Comparison of ENCODE assay signal across 19 cellular contexts in genomic region chr2:216181953-216182352, GRCh38.
DNase-seq lines count a peak whose midpoint lies in the region; ATAC-seq and TF ChIP-seq lines count a peak whose summit lies in the region.
"Had no signal": no experiment of that assay in that cellular context is flagged by ENCODE, and none has a peak within 500 bp of the region (broad histone marks: within the 10 kb centered on the region; RNA-seq: fewer than 3 reads in every experiment).

No MANE protein-coding gene starts in this region.

- H3K4me1 Mint-ChIP-seq in CD14-positive monocyte (peaks cover 32% of the 10 kb centered on the region), T-helper 17 cell (peaks cover 59% of the 10 kb centered on the region), mesothelial cell of epicardium (peaks cover 14% of the 10 kb centered on the region)
- peaks cover 82% of the 10 kb centered on the region for H3K4me1 Mint-ChIP-seq in CD8-positive, alpha-beta T cell (ENCODE audit: low read depth)

- no peak overlapping the region for H3K27ac ChIP-seq in CD8-positive, alpha-beta T cell (ENCODE audit: low read depth, low read length)
- H3K27ac ChIP-seq: skin epidermis had no signal

- H3K4me3 Mint-ChIP-seq in CD14-positive monocyte: no peak overlapping the region
- no peak overlapping the region for H3K4me3 Mint-ChIP-seq in CD8-positive, alpha-beta T cell
- no peak overlapping the region for H3K4me3 Mint-ChIP-seq in T-helper 17 cell
- no peak overlapping the region for H3K4me3 Mint-ChIP-seq in mesothelial cell of epicardium

- CTCF ChIA-PET in CD8-positive, alpha-beta T cell (lab: Charles Lee): interaction anchor here (1.5 to 1.6 kb wide), 2 partner anchors 148 to 223 kb away, joined by 3 to 5 read pairs; no protein-coding TSS in a partner anchor

- DNase-seq in CD14-positive monocyte (ENCODE audit: low spot score): no peak
- DNase-seq in CD8-positive, alpha-beta T cell: no peak
- DNase-seq in T-helper 17 cell: no peak
- DNase-seq in mesothelial cell of epicardium (ENCODE audit: low spot score in 2 of 2, unreplicated experiment in 2 of 2): no peak
- DNase-seq in superior temporal gyrus (ENCODE audit: extremely low spot score): no peak
- DNase-seq in NOMO-1 treated with dmso at 0.1 percent for 144 hours (lab: John Stamatoyannopoulos, UW; ENCODE audit: unreplicated experiment): no peak
- DNase-seq in SHP77 treated with DMSO at 0.1 percent for 48 hours (lab: John Stamatoyannopoulos, UW): no peak
- DNase-seq: activated CD4-positive, CD25-positive, alpha-beta regulatory T cell treated with anti-CD3 and anti-CD28 coated beads, Interleukin-2, amount 50 U/mL, for 72 hours; activated CD8-positive, alpha-beta memory T cell treated with anti-CD3 and anti-CD28 coated beads, Interleukin-2, amount 50 U/mL, for 4 hours; DMS53; MM.1S; NCI-H1694 treated with DMSO at 0.1 percent for 48 hours; NCI-H446; stimulated activated CD4-positive, alpha-beta T cell treated with anti-CD3 and anti-CD28 coated beads, Interleukin-4, amount 100 ng/mL, for 24 hours had no signal

- no peaks in the 10 kb centered on the region for H3K27me3 ChIP-seq in CD8-positive, alpha-beta T cell (ENCODE audit: insufficient read depth, low read length)
- H3K27me3 ChIP-seq: BLaER1 treated with 17β-estradiol and CSF1 and Interleukin-3, amounts not matched to agents 10 nM and 100 nM had no signal

- TF ChIP-seq CTCF in CD14-positive monocyte (IDR thresholded peaks at IDR 0.05): no peak
- no peak for TF ChIP-seq CTCF in CD8-positive, alpha-beta T cell (IDR thresholded peaks at IDR 0.05)
- TF ChIP-seq CTCF in mesothelial cell of epicardium (IDR thresholded peaks at IDR 0.05; ENCODE audit: unreplicated experiment): no peak

- H3K27ac Mint-ChIP-seq in CD14-positive monocyte (peak overlapping the region in 4 of 7 donors; percentile 20 to 66 (median 32)), T-helper 17 cell (peak overlapping the region; percentile 83), mesothelial cell of epicardium (peak overlapping the region; percentile 35)
- peak overlapping the region; percentile 27 for H3K27ac Mint-ChIP-seq in CD8-positive, alpha-beta T cell

- POLR2A ChIA-PET in CD8-positive, alpha-beta T cell (lab: Charles Lee): no interaction called here

- peaks cover 8% of the 10 kb centered on the region for H3K36me3 ChIP-seq in CD8-positive, alpha-beta T cell (ENCODE audit: insufficient read depth, low read length)

- intact Hi-C loops in CD14-positive monocyte (cut with micrococcal nuclease): no loop called here
- intact Hi-C loops in CD8-positive, alpha-beta T cell (cut with DNase I, micrococcal nuclease): no loop called here

- no peaks in the 10 kb centered on the region for H3K9me3 Mint-ChIP-seq in CD14-positive monocyte
- no peaks in the 10 kb centered on the region for H3K9me3 Mint-ChIP-seq in CD8-positive, alpha-beta T cell
- no peaks in the 10 kb centered on the region for H3K9me3 Mint-ChIP-seq in mesothelial cell of epicardium
- H3K9me3 Mint-ChIP-seq: activated naive CD4-positive, alpha-beta T cell treated with anti-CD3 and anti-CD28 coated beads, Interleukin-2, amount 50 U/mL, for 72 hours had no signal

- peaks cover 17% of the 10 kb centered on the region for H3K4me1 ChIP-seq in CD8-positive, alpha-beta T cell (ENCODE audit: insufficient read depth, low read length)

- H3K27me3 Mint-ChIP-seq in CD14-positive monocyte (ENCODE audit: low read depth in 3 of 3) (no peaks in the 10 kb centered on the region), T-helper 17 cell (no peaks in the 10 kb centered on the region), mesothelial cell of epicardium (ENCODE audit: low read depth) (no peaks in the 10 kb centered on the region)
- H3K27me3 Mint-ChIP-seq in CD8-positive, alpha-beta T cell (ENCODE audit: low read depth): no peaks in the 10 kb centered on the region

- no peak for ATAC-seq in CD8-positive, alpha-beta T cell
- no peak for ATAC-seq in T-helper 17 cell
- ATAC-seq: left lobe of liver, Right ventricle myocardium inferior had no signal

- no peak overlapping the region for H3K4me3 ChIP-seq in CD8-positive, alpha-beta T cell (ENCODE audit: low read depth, low read length)
- H3K4me3 ChIP-seq: BLaER1 treated with 17β-estradiol and CSF1 and Interleukin-3, amounts not matched to agents 10 nM and 100 nM; skin epidermis had no signal

- H3K9me3 ChIP-seq in CD8-positive, alpha-beta T cell (ENCODE audit: low read length): no peaks in the 10 kb centered on the region
- H3K9me3 ChIP-seq in T-helper 17 cell (ENCODE audit: control insufficient read depth, low read length, poor library complexity, severe bottlenecking): no peaks in the 10 kb centered on the region
- H3K9me3 ChIP-seq: BLaER1 treated with 17β-estradiol and CSF1 and Interleukin-3, amounts not matched to agents 10 nM and 100 nM had no signal

- H3K36me3 Mint-ChIP-seq in CD14-positive monocyte (peaks cover 48 to 69% of the 10 kb centered on the region in 2 donors), T-helper 17 cell (ENCODE audit: low read depth) (peaks cover 17% of the 10 kb centered on the region), mesothelial cell of epicardium (peaks cover 29% of the 10 kb centered on the region)
- H3K36me3 Mint-ChIP-seq in CD8-positive, alpha-beta T cell: peaks cover 78% of the 10 kb centered on the region

Comparison
In these comparisons a context has a peak if more than half of its experiments do, and no peak if none do; other contexts are left out.
1. H3K27ac Mint-ChIP-seq: peak in every context shown above with its lines; median percentile 83 in T-helper 17 cell; 35 in mesothelial cell of epicardium; 32 in CD14-positive monocyte; 27 in CD8-positive, alpha-beta T cell.